Comparison of ENCODE assay signal across 2 cellular contexts in the genomic region with DNA sequence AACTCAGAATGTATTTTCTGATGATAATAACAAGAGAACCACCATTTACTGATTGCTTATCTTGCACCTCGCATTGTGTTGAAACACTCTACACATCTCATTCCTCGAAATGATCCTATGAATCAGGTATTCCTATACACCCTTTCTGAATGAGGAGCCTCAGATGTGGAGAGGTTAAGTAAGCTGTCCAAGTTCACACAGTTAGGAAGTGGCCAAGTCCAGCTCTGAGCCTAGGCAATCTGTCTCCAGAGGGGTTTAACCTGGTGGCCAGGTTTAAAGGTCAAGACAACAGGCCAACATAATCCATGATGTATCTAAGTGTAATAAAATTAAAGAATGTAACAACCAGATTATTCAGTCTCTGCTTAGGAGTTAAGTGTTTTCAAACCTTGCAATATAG.
TF ChIP-seq lines count a peak whose summit lies in the region.

No MANE protein-coding gene starts in this region.

TF ChIP-seq in GM23338, 12 proteins besides CTCF, POLR2A, EP300 and RAD21 (continued from another document):
- no peak for TF ChIP-seq REST (IDR thresholded peaks at IDR 0.05; ENCODE audit: unreplicated experiment)
- no peak for TF ChIP-seq EZH2phosphoT487 (IDR thresholded peaks at IDR 0.05; ENCODE audit: unreplicated experiment)
- TF ChIP-seq NANOG (IDR thresholded peaks at IDR 0.05; ENCODE audit: borderline replicate concordance) = no peak
- TF ChIP-seq STAT1 (IDR thresholded peaks at IDR 0.05; ENCODE audit: unreplicated experiment) = no peak
- TF ChIP-seq EZH2 (IDR thresholded peaks at IDR 0.05; ENCODE audit: low read depth, unreplicated experiment) = no peak
- TF ChIP-seq JUNB (IDR thresholded peaks at IDR 0.05; ENCODE audit: unreplicated experiment) = no peak
- TF ChIP-seq POLR2AphosphoS5 (IDR thresholded peaks at IDR 0.05; ENCODE audit: low read depth) = no peak
- TF ChIP-seq ZNF462 (CRISPR knock-in tag; IDR thresholded peaks at IDR 0.05) = no peak
- TF ChIP-seq ZNF331 (CRISPR knock-in tag; IDR thresholded peaks at IDR 0.05; ENCODE audit: low read depth) = no peak
- no peak for TF ChIP-seq CREB1 (CRISPR knock-in tag; IDR thresholded peaks at IDR 0.05; ENCODE audit: low read depth)
TF ChIP-seq in GM23338: peak in this region for 0.

TF ChIP-seq in WTC11, 78 proteins besides CTCF, POLR2A, EP300 and RAD21 (continued from another document):
- no peak for TF ChIP-seq PRDM15 (CRISPR knock-in tag; IDR thresholded peaks at IDR 0.05)
- no peak for TF ChIP-seq CREB1 (CRISPR knock-in tag; IDR thresholded peaks at IDR 0.05)
- TF ChIP-seq, protein P1, sequence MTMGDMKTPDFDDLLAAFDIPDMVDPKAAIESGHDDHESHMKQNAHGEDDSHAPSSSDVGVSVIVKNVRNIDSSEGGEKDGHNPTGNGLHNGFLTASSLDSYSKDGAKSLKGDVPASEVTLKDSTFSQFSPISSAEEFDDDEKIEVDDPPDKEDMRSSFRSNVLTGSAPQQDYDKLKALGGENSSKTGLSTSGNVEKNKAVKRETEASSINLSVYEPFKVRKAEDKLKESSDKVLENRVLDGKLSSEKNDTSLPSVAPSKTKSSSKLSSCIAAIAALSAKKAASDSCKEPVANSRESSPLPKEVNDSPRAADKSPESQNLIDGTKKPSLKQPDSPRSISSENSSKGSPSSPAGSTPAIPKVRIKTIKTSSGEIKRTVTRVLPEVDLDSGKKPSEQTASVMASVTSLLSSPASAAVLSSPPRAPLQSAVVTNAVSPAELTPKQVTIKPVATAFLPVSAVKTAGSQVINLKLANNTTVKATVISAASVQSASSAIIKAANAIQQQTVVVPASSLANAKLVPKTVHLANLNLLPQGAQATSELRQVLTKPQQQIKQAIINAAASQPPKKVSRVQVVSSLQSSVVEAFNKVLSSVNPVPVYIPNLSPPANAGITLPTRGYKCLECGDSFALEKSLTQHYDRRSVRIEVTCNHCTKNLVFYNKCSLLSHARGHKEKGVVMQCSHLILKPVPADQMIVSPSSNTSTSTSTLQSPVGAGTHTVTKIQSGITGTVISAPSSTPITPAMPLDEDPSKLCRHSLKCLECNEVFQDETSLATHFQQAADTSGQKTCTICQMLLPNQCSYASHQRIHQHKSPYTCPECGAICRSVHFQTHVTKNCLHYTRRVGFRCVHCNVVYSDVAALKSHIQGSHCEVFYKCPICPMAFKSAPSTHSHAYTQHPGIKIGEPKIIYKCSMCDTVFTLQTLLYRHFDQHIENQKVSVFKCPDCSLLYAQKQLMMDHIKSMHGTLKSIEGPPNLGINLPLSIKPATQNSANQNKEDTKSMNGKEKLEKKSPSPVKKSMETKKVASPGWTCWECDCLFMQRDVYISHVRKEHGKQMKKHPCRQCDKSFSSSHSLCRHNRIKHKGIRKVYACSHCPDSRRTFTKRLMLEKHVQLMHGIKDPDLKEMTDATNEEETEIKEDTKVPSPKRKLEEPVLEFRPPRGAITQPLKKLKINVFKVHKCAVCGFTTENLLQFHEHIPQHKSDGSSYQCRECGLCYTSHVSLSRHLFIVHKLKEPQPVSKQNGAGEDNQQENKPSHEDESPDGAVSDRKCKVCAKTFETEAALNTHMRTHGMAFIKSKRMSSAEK (CRISPR knock-in tag; IDR thresholded peaks at IDR 0.05; ENCODE audit: borderline replicate concordance) = no peak
- no peak for TF ChIP-seq ZNF138 (CRISPR knock-in tag; conservative IDR thresholded peaks at IDR 0.05)
- TF ChIP-seq KAT7 (CRISPR knock-in tag; IDR thresholded peaks at IDR 0.05; ENCODE audit: borderline replicate concordance) = no peak
- no peak for TF ChIP-seq NFE2L1 (CRISPR knock-in tag; IDR thresholded peaks at IDR 0.05)
- TF ChIP-seq NR1H2 (CRISPR knock-in tag; IDR thresholded peaks at IDR 0.05) = no peak
- no peak for TF ChIP-seq ERG (CRISPR knock-in tag; IDR thresholded peaks at IDR 0.05)
- no peak for TF ChIP-seq USF2 (CRISPR knock-in tag; IDR thresholded peaks at IDR 0.05)
- TF ChIP-seq SMAD3 (CRISPR knock-in tag; IDR thresholded peaks at IDR 0.05; ENCODE audit: borderline replicate concordance) = no peak
